ENCODE assay signal across 8 cellular contexts in genomic region chr6:105136433-105137350, GRCh38. TPM values are rescaled to one million over a fixed set of nuclear protein-coding genes. Genes with fewer than 3 reads are reported as not detected.
DNase-seq lines count a peak whose midpoint lies in the region; ATAC-seq and TF ChIP-seq lines count a peak whose summit lies in the region.

No MANE protein-coding gene starts in this region.

- no peaks in the 10 kb centered on the region for H3K4me1 ChIP-seq in breast epithelium

- intact Hi-C loops in CD4-positive, alpha-beta T cell (cut with DNase I, micrococcal nuclease), result no loop called here
- intact Hi-C loops in breast epithelium (cut with DNase I; ENCODE audit: low total_unique reads), result no loop called here

- no peaks in the 10 kb centered on the region for H3K36me3 ChIP-seq in breast epithelium

- peak; percentile 46 for ATAC-seq in CD4-positive, alpha-beta T cell (ENCODE audit: poor library complexity)
- ATAC-seq in GM19043 (IDR thresholded peaks at IDR 0.05; ENCODE audit: low read depth, unreplicated experiment) (peak; percentile 45), HG03342 (IDR thresholded peaks at IDR 0.05; ENCODE audit: unreplicated experiment) (peak; percentile 65)

- no peak for DNase-seq in CD4-positive, alpha-beta T cell
- DNase-seq in SIG-M5 (lab: John Stamatoyannopoulos, UW), result peak; percentile 13
- no peak for DNase-seq in breast epithelium (ENCODE audit: low spot score in 2 of 2)
- peak; percentile 97 for DNase-seq in iPS-NIHi11 (ENCODE audit: low spot score)
- no peak for DNase-seq in skeletal muscle cell (ENCODE audit: low read depth)
- no peak for DNase-seq in A172 (ENCODE audit: low spot score)

- H3K9me3 ChIP-seq in CD4-positive, alpha-beta T cell (ENCODE audit: control insufficient read depth, low read length), result no peaks in the 10 kb centered on the region
- no peaks in the 10 kb centered on the region for H3K9me3 ChIP-seq in breast epithelium

- H3K4me1 Mint-ChIP-seq in CD4-positive, alpha-beta T cell (ENCODE audit: low read depth), result peaks cover 9% of the 10 kb centered on the region

- POLR2A ChIA-PET in CD4-positive, alpha-beta T cell (lab: Charles Lee), result no interaction called here

- no peak overlapping the region for H3K27ac ChIP-seq in CD4-positive, alpha-beta T cell (ENCODE audit: low read depth, low read length)
- peak overlapping the region in 1 of 2 donors; percentile 34 for H3K27ac ChIP-seq in breast epithelium

- H3K27me3 Mint-ChIP-seq in CD4-positive, alpha-beta T cell, result peaks cover 83% of the 10 kb centered on the region

- CTCF ChIA-PET in CD4-positive, alpha-beta T cell (lab: Charles Lee), result no interaction called here

- no peak overlapping the region for H3K27ac Mint-ChIP-seq in CD4-positive, alpha-beta T cell

- H3K27me3 ChIP-seq in CD4-positive, alpha-beta T cell (ENCODE audit: control insufficient read depth, insufficient read depth, low read length), result peaks cover 58% of the 10 kb centered on the region
- H3K27me3 ChIP-seq in breast epithelium, result no peaks in the 10 kb centered on the region

- no peak for TF ChIP-seq CTCF in CD4-positive, alpha-beta T cell (IDR thresholded peaks at IDR 0.05)
- peak in 1 of 3 donors; percentile 24 for TF ChIP-seq CTCF in breast epithelium (IDR thresholded peaks at IDR 0.05)

- no peak overlapping the region for H3K4me3 Mint-ChIP-seq in CD4-positive, alpha-beta T cell

- H3K4me3 ChIP-seq in breast epithelium (peak overlapping the region; percentile 81 to 88 (median 84)), skeletal muscle cell (ENCODE audit: low read depth, low read length) (peak overlapping the region; percentile 81)

- no peaks in the 10 kb centered on the region for H3K36me3 Mint-ChIP-seq in CD4-positive, alpha-beta T cell (ENCODE audit: low read depth)

- H3K9me3 Mint-ChIP-seq in CD4-positive, alpha-beta T cell, result no peaks in the 10 kb centered on the region

- TF ChIP-seq POLR2A in breast epithelium (IDR thresholded peaks at IDR 0.05), result no peak

RNA-seq across cellular contexts. Expression of gene POPDC3, which starts 43.1 kb away (rescaled TPM):
- not detected for total RNA-seq in CD4-positive, alpha-beta T cell
- under 1 TPM in 1 of 3 donors, not detected in 2; 0.98 TPM for total RNA-seq in breast epithelium
- 29.4 and 45.7 TPM in 2 replicates for total RNA-seq in A172 (2014; rRNA removed; shearing (Covaris generic))

Comparison
In these comparisons a context has a peak if more than half of its experiments do, and no peak if none do; other contexts are left out.
1. DNase-seq: peak in SIG-M5 (single experiment) and iPS-NIHi11 (single experiment); none in CD4-positive, alpha-beta T cell (0 of 10), breast epithelium (0 of 2), skeletal muscle cell (single experiment) and A172 (single experiment).
2. RNA of gene POPDC3, which starts 43.1 kb away (total RNA-seq): 29.4 to 45.7 TPM in A172; 0.98 TPM in breast epithelium and not detected in CD4-positive, alpha-beta T cell; every median in the first group is over 10 times any median in the second.
3. Peak in every context shown above with its lines, with median percentiles within 50 percentile points of each other: ATAC-seq.